Comparison of ENCODE assay signal across 9 cellular contexts in the genomic region with DNA sequence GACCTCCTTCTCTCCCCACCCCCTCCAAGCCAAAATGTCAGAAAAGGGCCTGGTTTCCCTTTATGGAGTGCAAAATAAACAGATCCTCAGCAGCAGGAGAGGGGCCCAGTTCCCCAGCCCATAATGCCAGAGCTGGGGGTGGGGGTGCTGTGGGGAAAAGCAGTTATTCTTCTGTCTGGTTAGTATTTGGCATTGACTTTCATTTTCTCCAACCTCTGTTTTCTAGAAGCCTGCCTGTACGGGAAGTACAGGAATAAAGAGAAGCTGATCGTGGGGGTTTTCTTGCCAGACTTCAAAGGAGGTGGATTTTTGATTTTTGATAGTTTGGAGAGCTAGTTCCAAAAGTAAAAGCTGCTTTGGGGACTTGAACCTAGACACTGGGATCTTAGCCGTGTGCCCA. TPM values are rescaled to one million over a fixed set of nuclear protein-coding genes. Genes with fewer than 3 reads are reported as not detected.
DNase-seq lines count a peak whose midpoint lies in the region; ATAC-seq and TF ChIP-seq lines count a peak whose summit lies in the region.
"Had no signal": no experiment of that assay in that cellular context is flagged by ENCODE, and none has a peak within 500 bp of the region (broad histone marks: within the 10 kb centered on the region; RNA-seq: fewer than 3 reads in every experiment).

No MANE protein-coding gene starts in this region.

- TF ChIP-seq CTCF in mesothelial cell of epicardium (IDR thresholded peaks at IDR 0.05; ENCODE audit: unreplicated experiment) (no peak), uterus (IDR thresholded peaks at IDR 0.05) (no peak)

- peaks cover 8% of the 10 kb centered on the region for H3K36me3 Mint-ChIP-seq in activated naive CD8-positive, alpha-beta T cell treated with anti-CD3 and anti-CD28 coated beads, Interleukin-2, amount 50 U/mL, for 24 hours (ENCODE audit: low read depth)
- no peaks in the 10 kb centered on the region for H3K36me3 Mint-ChIP-seq in mesothelial cell of epicardium

- peaks cover 11% of the 10 kb centered on the region for H3K9me3 Mint-ChIP-seq in activated naive CD8-positive, alpha-beta T cell treated with anti-CD3 and anti-CD28 coated beads, Interleukin-2, amount 50 U/mL, for 24 hours
- H3K9me3 Mint-ChIP-seq in mesothelial cell of epicardium: peaks cover 6% of the 10 kb centered on the region

- ATAC-seq in activated naive CD8-positive, alpha-beta T cell treated with anti-CD3 and anti-CD28 coated beads, Interleukin-2, amount 50 U/mL, for 24 hours: no peak
- ATAC-seq in GM19035 (IDR thresholded peaks at IDR 0.05; ENCODE audit: unreplicated experiment) (no peak), GM21825 (IDR thresholded peaks at IDR 0.05; ENCODE audit: unreplicated experiment) (no peak), GM21423 (IDR thresholded peaks at IDR 0.05; ENCODE audit: unreplicated experiment) (no peak)

- H3K27ac ChIP-seq in uterus: peak overlapping the region; percentile 52 to 76

- H3K4me3 Mint-ChIP-seq in activated naive CD8-positive, alpha-beta T cell treated with anti-CD3 and anti-CD28 coated beads, Interleukin-2, amount 50 U/mL, for 24 hours: peak overlapping the region; percentile 76
- H3K4me3 Mint-ChIP-seq in mesothelial cell of epicardium: no peak overlapping the region

- no peaks in the 10 kb centered on the region for H3K4me1 ChIP-seq in uterus

- H3K27ac Mint-ChIP-seq in activated naive CD8-positive, alpha-beta T cell treated with anti-CD3 and anti-CD28 coated beads, Interleukin-2, amount 50 U/mL, for 24 hours: peak overlapping the region; percentile 98
- H3K27ac Mint-ChIP-seq in mesothelial cell of epicardium: peak overlapping the region; percentile 85

- peaks cover 97% of the 10 kb centered on the region for H3K4me1 Mint-ChIP-seq in activated naive CD8-positive, alpha-beta T cell treated with anti-CD3 and anti-CD28 coated beads, Interleukin-2, amount 50 U/mL, for 24 hours
- H3K4me1 Mint-ChIP-seq in mesothelial cell of epicardium: peaks cover 46% of the 10 kb centered on the region

- H3K4me3 ChIP-seq in uterus: no peak overlapping the region

- intact Hi-C loops in uterus (cut with DNase I; ENCODE audit: low total_unique reads): no loop called here

- no peaks in the 10 kb centered on the region for H3K27me3 ChIP-seq in uterus

- no peaks in the 10 kb centered on the region for H3K27me3 Mint-ChIP-seq in activated naive CD8-positive, alpha-beta T cell treated with anti-CD3 and anti-CD28 coated beads, Interleukin-2, amount 50 U/mL, for 24 hours
- H3K27me3 Mint-ChIP-seq in mesothelial cell of epicardium (ENCODE audit: low read depth): peaks cover 4% of the 10 kb centered on the region

- no peaks in the 10 kb centered on the region for H3K36me3 ChIP-seq in uterus

- no peaks in the 10 kb centered on the region for H3K9me3 ChIP-seq in uterus

- no peak for TF ChIP-seq POLR2A in uterus (IDR thresholded peaks at IDR 0.05)

- peak; percentile 33 for DNase-seq in stimulated activated CD4-positive, alpha-beta T cell treated with anti-CD3 and anti-CD28 coated beads, Interleukin-15, amount 100 ng/mL, for 24 hours
- no peak for DNase-seq in stimulated activated CD4-positive, alpha-beta T cell treated with anti-CD3 and anti-CD28 coated beads, Interleukin-4, amount 100 ng/mL, for 24 hours
- no peak for DNase-seq in activated naive CD8-positive, alpha-beta T cell treated with anti-CD3 and anti-CD28 coated beads, Interleukin-2, amount 50 U/mL, for 24 hours
- DNase-seq in mesothelial cell of epicardium (ENCODE audit: low spot score in 2 of 2, unreplicated experiment in 2 of 2): no peak
- DNase-seq in uterus: no peak
- DNase-seq: amniotic stem cell had no signal

RNA-seq across cellular contexts. Expression of gene FLI1, which starts 22.4 kb away (rescaled TPM):
- total RNA-seq in mesothelial cell of epicardium (4.5 to 5.8 TPM (median 5.3 TPM) in 3 replicates), uterus (10 to 100 TPM; 12.4 to 56.0 (median 22.5) TPM)
